Comparison of ENCODE assay signal across 20 cellular contexts in genomic region chr14:95323917-95324316, GRCh38.
"Had no signal": no experiment of that assay in that cellular context is flagged by ENCODE, and none has a peak within 500 bp of the region (broad histone marks: within the 10 kb centered on the region; RNA-seq: fewer than 3 reads in every experiment).

No MANE protein-coding gene starts in this region.

- H3K4me3 ChIP-seq: Peyer's patch had no signal

- ATAC-seq: activated CD8-positive, alpha-beta T cell treated with anti-CD3 and anti-CD28 coated beads, Interleukin-2, amount 10 ng/mL, durations not matched to agents 7 days and 5 days; T-helper 17 cell; WTC11 had no signal

- H3K27ac ChIP-seq: Peyer's patch had no signal

- DNase-seq: activated CD4-positive, alpha-beta T cell treated with anti-CD3 and anti-CD28 coated beads for 48 hours; activated CD4-positive, alpha-beta T cell treated with anti-CD3 and anti-CD28 coated beads, Interleukin-2, amount 50 U/mL, for 4 hours; activated CD4-positive, CD25-positive, alpha-beta regulatory T cell treated with anti-CD3 and anti-CD28 coated beads, Interleukin-2, amount 50 U/mL, for 72 hours; activated CD8-positive, alpha-beta memory T cell treated with anti-CD3 and anti-CD28 coated beads, Interleukin-2, amount 50 U/mL, for 48 hours; activated CD8-positive, alpha-beta T cell treated with anti-CD3 and anti-CD28 coated beads, Interleukin-2, amount 10 ng/mL, durations not matched to agents 7 days and 5 days; activated T-cell treated with anti-CD3 and anti-CD28 coated beads, Interleukin-2, amount 50 U/mL, for 1 hour; aorta; MM.1S; NCI-H1105; NCI-H1436; NCI-H1694 treated with DMSO at 0.1 percent for 48 hours; NCI-H2029 treated with DMSO at 0.1 percent for 48 hours; NCI-H345; NCI-H510A; NCI-H526 treated with DMSO at 0.1 percent for 48 hours; Peyer's patch; SHP77 treated with DMSO at 0.1 percent for 48 hours; T-helper 17 cell; T-helper 9 cell had no signal

- H3K36me3 ChIP-seq: Peyer's patch had no signal

- H3K9me3 ChIP-seq: Peyer's patch had no signal

- H3K27me3 ChIP-seq: Peyer's patch had no signal
